In genomic region chr7:69019437-69019836, GRCh38 we compare ENCODE assay signal across 8 cellular contexts.
"Had no signal": no experiment of that assay in that cellular context is flagged by ENCODE, and none has a peak within 500 bp of the region (broad histone marks: within the 10 kb centered on the region; RNA-seq: fewer than 3 reads in every experiment).

No MANE protein-coding gene starts in this region.

- H3K9ac ChIP-seq: KMS-11 had no signal

- H3K4me2 ChIP-seq: KMS-11 had no signal

- ATAC-seq: HepG2 had no signal

- H3K27me3 Mint-ChIP-seq: IgD-negative memory B cell had no signal

- H3K27ac Mint-ChIP-seq: IgD-negative memory B cell had no signal

- FAIRE-seq: HepG2, HTR-8/SVneo had no signal

- H3K4me3 Mint-ChIP-seq: IgD-negative memory B cell had no signal

- H3K4me1 Mint-ChIP-seq: IgD-negative memory B cell had no signal

- DNase-seq: IMR-90, KBM-7, KG1 had no signal

- H3K27ac ChIP-seq: HL-60, KMS-11 had no signal

- H3K36me3 Mint-ChIP-seq: IgD-negative memory B cell had no signal
